Comparison of ENCODE assay signal across 8 cellular contexts in the genomic region with DNA sequence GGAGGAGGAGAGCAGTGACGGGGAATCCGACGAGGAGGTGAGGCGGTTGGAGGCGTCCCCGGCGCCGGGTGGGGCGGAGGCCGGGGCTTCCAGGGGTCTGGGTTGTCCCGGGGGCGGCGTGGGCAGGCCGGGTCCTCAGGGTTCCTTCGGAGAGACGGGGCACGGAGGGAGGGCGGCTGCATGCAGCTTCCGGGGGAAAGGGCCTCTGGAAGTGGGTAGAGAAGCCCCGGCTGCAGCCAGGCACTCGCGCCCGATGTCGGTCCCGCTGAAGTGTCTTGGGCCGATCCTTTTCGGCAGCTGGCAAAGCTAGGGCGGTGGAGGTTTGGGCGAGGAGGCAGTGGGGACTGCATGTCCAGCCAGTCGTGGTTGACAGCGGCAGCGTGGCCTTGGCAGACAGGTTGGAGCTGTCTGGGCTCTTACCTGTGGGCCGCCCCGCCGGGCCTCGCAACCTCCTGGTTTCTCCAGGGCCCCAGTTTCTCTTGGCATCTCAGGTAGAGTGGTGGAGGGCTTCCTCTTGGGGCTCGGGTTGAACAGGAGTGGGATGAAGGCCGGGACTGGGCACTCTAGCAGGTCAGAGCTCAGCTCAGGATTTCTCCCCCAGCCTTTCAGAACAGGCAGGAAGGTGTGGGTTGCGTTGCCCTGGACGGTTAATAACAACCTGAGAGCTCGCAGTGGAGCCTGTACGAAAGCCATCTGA. TPM values are rescaled to one million over a fixed set of nuclear protein-coding genes. Genes with fewer than 3 reads are reported as not detected.
A peak's percentile ranks its signal among the peaks of the same experiment; 100 is the strongest.
DNase-seq lines count a peak whose midpoint lies in the region; ATAC-seq and TF ChIP-seq lines count a peak whose summit lies in the region.

No MANE protein-coding gene starts in this region.

- POLR2A ChIA-PET in SK-N-SH (lab: Yijun Ruan, JAX), result interaction anchor here (1.2 kb wide), 1 partner anchor 22 kb away, joined by 3 read pairs; no protein-coding TSS in a partner anchor

- intact Hi-C loops in prostate gland (cut with DNase I), result loop anchor here (10.0 kb wide), 1 partner anchor 364 kb away; the partner anchor contains the start of gene FFAR3

- H3K79me2 ChIP-seq in SK-N-SH (ENCODE audit: insufficient read depth), result peaks cover 28% of the 10 kb centered on the region

- peaks cover 28% of the 10 kb centered on the region for H4K20me1 ChIP-seq in SK-N-SH (ENCODE audit: insufficient read depth)

- H3K27ac ChIP-seq in SK-N-SH (ENCODE audit: low read depth in 2 of 2, low read length in 1 of 2), result peak overlapping the region; percentile 58 to 82; a peak in 3 of 4 replicates
- H3K27ac ChIP-seq in prostate gland, result peak overlapping the region; percentile 78 to 91

- H3K4me3 ChIP-seq in SK-N-SH (ENCODE audit: low read depth in 2 of 2, low read length in 1 of 2) (peak overlapping the region; percentile 86 to 88), NB4 (ENCODE audit: low read depth, low read length) (peak overlapping the region; percentile 76), prostate gland (peak overlapping the region; percentile 91 to 93)

- TF ChIP-seq CTCF in SK-N-SH (IDR thresholded peaks at IDR 0.05) (no peak), NB4 (IDR thresholded peaks at IDR 0.05; ENCODE audit: low read depth, low read length) (no peak), prostate gland (IDR thresholded peaks at IDR 0.05) (no peak)

- TF ChIP-seq POLR2A in NB4 (IDR thresholded peaks at IDR 0.05; ENCODE audit: extremely low read depth, insufficient read length) (peak; percentile 3), prostate gland (IDR thresholded peaks at IDR 0.05) (no peak)

- no peaks in the 10 kb centered on the region for H3K9me2 ChIP-seq in SK-N-SH

- no peaks in the 10 kb centered on the region for H3K9me3 ChIP-seq in SK-N-SH
- H3K9me3 ChIP-seq in prostate gland, result no peaks in the 10 kb centered on the region

- no peaks in the 10 kb centered on the region for H3K27me3 ChIP-seq in SK-N-SH (ENCODE audit: insufficient read depth)
- H3K27me3 ChIP-seq in prostate gland (replicated peaks; ENCODE audit: insufficient read depth), result no peaks in the 10 kb centered on the region

- DNase-seq in SK-N-SH (peak; percentile 69), NB4 (ENCODE audit: low read depth) (peak; percentile 42), activated gamma-delta T cell treated with Interleukin-2 at 50 U/mL for 16 hours (peak; percentile 44), glomerular visceral epithelial cell (ENCODE audit: extremely low spot score) (peak; percentile 33), prostate gland (ENCODE audit: low spot score) (no peak)

- no peak for ATAC-seq in SK-N-SH treated with all-trans-retinoic acid at 6 μM for 48 hours
- no peak for ATAC-seq in HG02840 (IDR thresholded peaks at IDR 0.05; ENCODE audit: low FRiP score, unreplicated experiment)
- no peak for ATAC-seq in GM21515 (IDR thresholded peaks at IDR 0.05; ENCODE audit: unreplicated experiment)

- peak overlapping the region; percentile 97 for H3K4me2 ChIP-seq in SK-N-SH

- TF ChIP-seq RAD21 in SK-N-SH (IDR thresholded peaks at IDR 0.05; ENCODE audit: low read length), result no peak

- H3K36me3 ChIP-seq in SK-N-SH (replicated peaks in 1 of 2; ENCODE audit: control insufficient read depth in 1 of 2, insufficient read depth in 2 of 2, low read length in 1 of 2) (peaks cover 6 to 32% of the 10 kb centered on the region in 2 experiments), prostate gland (peaks cover 10 to 19% of the 10 kb centered on the region in 2 donors)

- no peak for TF ChIP-seq EP300 in SK-N-SH (IDR thresholded peaks at IDR 0.05; ENCODE audit: borderline replicate concordance in 1 of 2, low read depth in 1 of 2, low read length in 1 of 2)

- 5% methylated on average over 33 of the region's 42 CpGs for WGBS in SK-N-SH (ENCODE audit: low lambda C conversion rate)
- 2% methylated on average over 35 of the region's 42 CpGs for WGBS in prostate gland

- no peak overlapping the region for H2AFZ ChIP-seq in SK-N-SH (ENCODE audit: low read depth)

- CTCF ChIA-PET in SK-N-SH (lab: Yijun Ruan, JAX), result interaction anchor here (1.0 to 1.9 kb wide), 5 partner anchors 19 to 163 kb away, joined by 3 to 4 read pairs (median 3); no protein-coding TSS in a partner anchor

- H3F3A ChIP-seq in SK-N-SH (replicated peaks; ENCODE audit: insufficient read depth), result peaks cover 6% of the 10 kb centered on the region

- H3K4me1 ChIP-seq in SK-N-SH (ENCODE audit: control insufficient read depth in 1 of 2, insufficient read depth in 2 of 2, low read depth in 1 of 2, low read length in 1 of 2) (peaks cover 5 to 24% of the 10 kb centered on the region in 2 experiments; a peak in 3 of 4 replicates), prostate gland (replicated peaks) (peaks cover 15% of the 10 kb centered on the region)

- peak overlapping the region; percentile 69 for H3K9ac ChIP-seq in SK-N-SH

TF ChIP-seq in SK-N-SH, 30 proteins besides CTCF, POLR2A, EP300 and RAD21 (continues in another document):
- peak; percentile 64 for TF ChIP-seq MXI1 (IDR thresholded peaks at IDR 0.05; ENCODE audit: low read depth, low read length)
- TF ChIP-seq POLR2AphosphoS5 (IDR thresholded peaks at IDR 0.05; ENCODE audit: low read depth, low read length), result no peak
- no peak for TF ChIP-seq SMC3 (IDR thresholded peaks at IDR 0.05; ENCODE audit: low read depth, low read length)
- TF ChIP-seq FOSL2 (IDR thresholded peaks at IDR 0.05; ENCODE audit: borderline replicate concordance, low read depth), result no peak
- no peak for TF ChIP-seq GATA2 (CRISPR knock-in tag; IDR thresholded peaks at IDR 0.05)
- no peak for TF ChIP-seq FOXJ3 (CRISPR knock-in tag; IDR thresholded peaks at IDR 0.05)
- TF ChIP-seq USF2 (IDR thresholded peaks at IDR 0.05; ENCODE audit: borderline replicate concordance, low read depth, low read length), result no peak
- no peak for TF ChIP-seq NFIC (IDR thresholded peaks at IDR 0.05; ENCODE audit: borderline replicate concordance)
- no peak for TF ChIP-seq MEF2A (IDR thresholded peaks at IDR 0.05; ENCODE audit: borderline replicate concordance, low read depth)
- no peak for TF ChIP-seq TAF1 (IDR thresholded peaks at IDR 0.05; ENCODE audit: borderline replicate concordance, low read depth, low read length)

TF ChIP-seq in SK-N-SH treated with all-trans-retinoic acid at 6 μM for 48 hours, 23 proteins besides CTCF, POLR2A, EP300 and RAD21 (continues in another document):
- TF ChIP-seq TOX (CRISPR knock-in tag; IDR thresholded peaks at IDR 0.05; ENCODE audit: borderline replicate concordance), result no peak
- TF ChIP-seq ARNTL (CRISPR knock-in tag; IDR thresholded peaks at IDR 0.05; ENCODE audit: borderline replicate concordance, low read depth), result no peak
- no peak for TF ChIP-seq CSDC2 (CRISPR knock-in tag; IDR thresholded peaks at IDR 0.05)
- no peak for TF ChIP-seq CSRNP3 (CRISPR knock-in tag; IDR thresholded peaks at IDR 0.05)
- no peak for TF ChIP-seq BACH2 (CRISPR knock-in tag; IDR thresholded peaks at IDR 0.05; ENCODE audit: borderline replicate concordance)
- no peak for TF ChIP-seq ZFP30 (CRISPR knock-in tag; IDR thresholded peaks at IDR 0.05)
- TF ChIP-seq ZNF8 (CRISPR knock-in tag; IDR thresholded peaks at IDR 0.05), result no peak
- no peak for TF ChIP-seq PPARA (CRISPR knock-in tag; IDR thresholded peaks at IDR 0.05; ENCODE audit: borderline replicate concordance)
- no peak for TF ChIP-seq ZNF565 (CRISPR knock-in tag; conservative IDR thresholded peaks at IDR 0.05; ENCODE audit: low read depth)
- no peak for TF ChIP-seq ZC3H10 (CRISPR knock-in tag; IDR thresholded peaks at IDR 0.05)

RNA-seq across cellular contexts. Expression of gene KMT2B, which starts 0.7 kb away (rescaled TPM):
- polyA plus RNA-seq in SK-N-SH (2012; rRNA removed), result 18.2 and 29.2 TPM in 2 replicates
- polyA plus RNA-seq in SK-N-SH (2012; cell fraction: cytosol; rRNA removed), result 9.4 and 13.7 TPM in 2 replicates
- 150 and 238 TPM in 2 replicates for polyA plus RNA-seq in SK-N-SH (2012; cell fraction: nucleus; rRNA removed)
- total RNA-seq in prostate gland, result 10 to 100 TPM; 32.3 to 89.5 TPM

RNA-seq across cellular contexts. Expression of gene ZBTB32, which starts 14.1 kb away (rescaled TPM):
- not detected in 2 replicates for polyA plus RNA-seq in SK-N-SH (2012; rRNA removed)
- polyA plus RNA-seq in SK-N-SH (2012; cell fraction: cytosol; rRNA removed), result not detected in 2 replicates
- polyA plus RNA-seq in SK-N-SH (2012; cell fraction: nucleus; rRNA removed), result not detected in 2 replicates
- 1 to 10 TPM in 1 of 2 donors, not detected in 1; 3.1 TPM for total RNA-seq in prostate gland

RNA-seq across cellular contexts. Expression of gene IGFLR1, which starts 23.8 kb away (rescaled TPM):
- polyA plus RNA-seq in SK-N-SH (2012; rRNA removed), result 5.1 and 5.6 TPM in 2 replicates
- 2.2 and 5.0 TPM in 2 replicates for polyA plus RNA-seq in SK-N-SH (2012; cell fraction: cytosol; rRNA removed)
- polyA plus RNA-seq in SK-N-SH (2012; cell fraction: nucleus; rRNA removed), result 7.2 and 14.5 TPM in 2 replicates
- total RNA-seq in prostate gland, result 10 to 100 TPM in 1 of 2 donors, 1 to 10 TPM in 1; 9.4 to 16.1 TPM

RNA-seq across cellular contexts. Expression of gene U2AF1L4, which starts 26.7 kb away (rescaled TPM):
- polyA plus RNA-seq in SK-N-SH (2012; rRNA removed), result 25.9 and 29.4 TPM in 2 replicates
- 14.9 and 16.6 TPM in 2 replicates for polyA plus RNA-seq in SK-N-SH (2012; cell fraction: cytosol; rRNA removed)
- 109 and 119 TPM in 2 replicates for polyA plus RNA-seq in SK-N-SH (2012; cell fraction: nucleus; rRNA removed)
- 10 to 100 TPM; 14.6 to 45.0 TPM for total RNA-seq in prostate gland

RNA-seq across cellular contexts. Expression of gene PSENEN, which starts 27.0 kb away (rescaled TPM):
- 66.3 and 99.2 TPM in 2 replicates for polyA plus RNA-seq in SK-N-SH (2012; rRNA removed)
- polyA plus RNA-seq in SK-N-SH (2012; cell fraction: cytosol; rRNA removed), result 61.7 and 73.5 TPM in 2 replicates
- polyA plus RNA-seq in SK-N-SH (2012; cell fraction: nucleus; rRNA removed), result 29.1 and 42.7 TPM in 2 replicates
- 10 to 100 TPM; 39.9 to 65.2 TPM for total RNA-seq in prostate gland
